1 cellular context compared by ENCODE assay signal in the genomic region with DNA sequence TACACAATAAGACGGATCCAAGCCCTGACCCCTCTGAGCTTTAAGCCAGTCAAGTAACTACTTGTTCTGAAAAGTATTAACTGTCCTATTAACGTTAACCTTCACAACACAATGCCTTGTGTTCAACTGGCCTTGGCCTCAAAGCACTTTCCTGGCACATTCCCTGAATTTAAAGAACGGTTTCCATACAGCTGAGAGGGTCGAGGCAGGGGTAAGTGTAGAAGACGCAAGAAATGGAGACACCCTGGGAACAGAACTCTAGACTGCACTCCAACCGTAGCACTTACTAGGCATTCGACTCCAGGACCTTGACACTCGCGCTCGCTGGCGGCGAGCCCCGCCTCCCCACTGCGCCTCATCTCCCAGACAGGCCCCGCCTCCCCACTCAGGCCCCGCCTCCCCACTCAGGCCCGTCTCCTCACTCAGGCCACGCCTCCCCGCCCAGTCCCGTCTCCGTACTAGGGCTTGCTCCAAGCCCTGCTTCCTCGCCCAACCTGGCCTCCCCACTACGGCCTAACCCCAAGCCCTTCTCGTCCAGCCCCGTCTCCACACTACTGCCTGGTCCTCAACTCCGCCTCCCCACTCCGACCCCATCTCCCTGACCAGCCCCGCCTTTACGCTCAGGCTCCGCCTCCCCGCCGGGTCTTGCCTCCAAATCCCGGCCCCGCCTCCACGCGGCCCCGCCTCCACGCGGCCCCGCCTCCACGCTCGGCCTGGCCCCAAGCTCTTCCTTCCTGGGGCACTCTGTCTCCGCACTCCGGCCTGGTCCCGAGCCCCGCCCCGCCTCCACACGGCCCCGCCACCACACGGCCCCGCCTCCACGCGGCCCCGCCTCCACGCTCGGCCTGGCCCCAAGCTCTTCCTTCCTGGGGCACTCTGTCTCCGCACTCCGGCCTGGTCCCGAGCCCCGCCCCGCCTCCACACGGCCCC.
A peak's percentile ranks its signal among the peaks of the same experiment; 100 is the strongest.
TF ChIP-seq lines count a peak whose summit lies in the region.

No MANE protein-coding gene starts in this region.

TF ChIP-seq in GM12878, 131 proteins besides CTCF, POLR2A, EP300 and RAD21 (continued from another document and continues in another):
- TF ChIP-seq, protein P1, sequence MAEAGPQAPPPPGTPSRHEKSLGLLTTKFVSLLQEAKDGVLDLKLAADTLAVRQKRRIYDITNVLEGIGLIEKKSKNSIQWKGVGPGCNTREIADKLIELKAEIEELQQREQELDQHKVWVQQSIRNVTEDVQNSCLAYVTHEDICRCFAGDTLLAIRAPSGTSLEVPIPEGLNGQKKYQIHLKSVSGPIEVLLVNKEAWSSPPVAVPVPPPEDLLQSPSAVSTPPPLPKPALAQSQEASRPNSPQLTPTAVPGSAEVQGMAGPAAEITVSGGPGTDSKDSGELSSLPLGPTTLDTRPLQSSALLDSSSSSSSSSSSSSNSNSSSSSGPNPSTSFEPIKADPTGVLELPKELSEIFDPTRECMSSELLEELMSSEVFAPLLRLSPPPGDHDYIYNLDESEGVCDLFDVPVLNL (IDR thresholded peaks at IDR 0.05; ENCODE audit: low read depth, low read length), result no peak
- TF ChIP-seq, protein P2, sequence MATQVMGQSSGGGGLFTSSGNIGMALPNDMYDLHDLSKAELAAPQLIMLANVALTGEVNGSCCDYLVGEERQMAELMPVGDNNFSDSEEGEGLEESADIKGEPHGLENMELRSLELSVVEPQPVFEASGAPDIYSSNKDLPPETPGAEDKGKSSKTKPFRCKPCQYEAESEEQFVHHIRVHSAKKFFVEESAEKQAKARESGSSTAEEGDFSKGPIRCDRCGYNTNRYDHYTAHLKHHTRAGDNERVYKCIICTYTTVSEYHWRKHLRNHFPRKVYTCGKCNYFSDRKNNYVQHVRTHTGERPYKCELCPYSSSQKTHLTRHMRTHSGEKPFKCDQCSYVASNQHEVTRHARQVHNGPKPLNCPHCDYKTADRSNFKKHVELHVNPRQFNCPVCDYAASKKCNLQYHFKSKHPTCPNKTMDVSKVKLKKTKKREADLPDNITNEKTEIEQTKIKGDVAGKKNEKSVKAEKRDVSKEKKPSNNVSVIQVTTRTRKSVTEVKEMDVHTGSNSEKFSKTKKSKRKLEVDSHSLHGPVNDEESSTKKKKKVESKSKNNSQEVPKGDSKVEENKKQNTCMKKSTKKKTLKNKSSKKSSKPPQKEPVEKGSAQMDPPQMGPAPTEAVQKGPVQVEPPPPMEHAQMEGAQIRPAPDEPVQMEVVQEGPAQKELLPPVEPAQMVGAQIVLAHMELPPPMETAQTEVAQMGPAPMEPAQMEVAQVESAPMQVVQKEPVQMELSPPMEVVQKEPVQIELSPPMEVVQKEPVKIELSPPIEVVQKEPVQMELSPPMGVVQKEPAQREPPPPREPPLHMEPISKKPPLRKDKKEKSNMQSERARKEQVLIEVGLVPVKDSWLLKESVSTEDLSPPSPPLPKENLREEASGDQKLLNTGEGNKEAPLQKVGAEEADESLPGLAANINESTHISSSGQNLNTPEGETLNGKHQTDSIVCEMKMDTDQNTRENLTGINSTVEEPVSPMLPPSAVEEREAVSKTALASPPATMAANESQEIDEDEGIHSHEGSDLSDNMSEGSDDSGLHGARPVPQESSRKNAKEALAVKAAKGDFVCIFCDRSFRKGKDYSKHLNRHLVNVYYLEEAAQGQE (IDR thresholded peaks at IDR 0.05; ENCODE audit: low read depth, low read length), result no peak
- TF ChIP-seq ZSCAN29 (IDR thresholded peaks at IDR 0.05), result no peak
- TF ChIP-seq, protein P3, sequence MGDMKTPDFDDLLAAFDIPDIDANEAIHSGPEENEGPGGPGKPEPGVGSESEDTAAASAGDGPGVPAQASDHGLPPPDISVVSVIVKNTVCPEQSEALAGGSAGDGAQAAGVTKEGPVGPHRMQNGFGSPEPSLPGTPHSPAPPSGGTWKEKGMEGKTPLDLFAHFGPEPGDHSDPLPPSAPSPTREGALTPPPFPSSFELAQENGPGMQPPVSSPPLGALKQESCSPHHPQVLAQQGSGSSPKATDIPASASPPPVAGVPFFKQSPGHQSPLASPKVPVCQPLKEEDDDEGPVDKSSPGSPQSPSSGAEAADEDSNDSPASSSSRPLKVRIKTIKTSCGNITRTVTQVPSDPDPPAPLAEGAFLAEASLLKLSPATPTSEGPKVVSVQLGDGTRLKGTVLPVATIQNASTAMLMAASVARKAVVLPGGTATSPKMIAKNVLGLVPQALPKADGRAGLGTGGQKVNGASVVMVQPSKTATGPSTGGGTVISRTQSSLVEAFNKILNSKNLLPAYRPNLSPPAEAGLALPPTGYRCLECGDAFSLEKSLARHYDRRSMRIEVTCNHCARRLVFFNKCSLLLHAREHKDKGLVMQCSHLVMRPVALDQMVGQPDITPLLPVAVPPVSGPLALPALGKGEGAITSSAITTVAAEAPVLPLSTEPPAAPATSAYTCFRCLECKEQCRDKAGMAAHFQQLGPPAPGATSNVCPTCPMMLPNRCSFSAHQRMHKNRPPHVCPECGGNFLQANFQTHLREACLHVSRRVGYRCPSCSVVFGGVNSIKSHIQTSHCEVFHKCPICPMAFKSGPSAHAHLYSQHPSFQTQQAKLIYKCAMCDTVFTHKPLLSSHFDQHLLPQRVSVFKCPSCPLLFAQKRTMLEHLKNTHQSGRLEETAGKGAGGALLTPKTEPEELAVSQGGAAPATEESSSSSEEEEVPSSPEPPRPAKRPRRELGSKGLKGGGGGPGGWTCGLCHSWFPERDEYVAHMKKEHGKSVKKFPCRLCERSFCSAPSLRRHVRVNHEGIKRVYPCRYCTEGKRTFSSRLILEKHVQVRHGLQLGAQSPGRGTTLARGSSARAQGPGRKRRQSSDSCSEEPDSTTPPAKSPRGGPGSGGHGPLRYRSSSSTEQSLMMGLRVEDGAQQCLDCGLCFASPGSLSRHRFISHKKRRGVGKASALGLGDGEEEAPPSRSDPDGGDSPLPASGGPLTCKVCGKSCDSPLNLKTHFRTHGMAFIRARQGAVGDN (IDR thresholded peaks at IDR 0.05), result no peak
- no peak for TF ChIP-seq GATAD2B (conservative IDR thresholded peaks at IDR 0.05; ENCODE audit: low read depth)
- TF ChIP-seq NR2C2 (IDR thresholded peaks at IDR 0.05; ENCODE audit: borderline replicate concordance, control insufficient read depth, insufficient read length, low read depth), result no peak
- no peak for TF ChIP-seq ZZZ3 (IDR thresholded peaks at IDR 0.05; ENCODE audit: control insufficient read depth, insufficient read length, low read depth)
- peak; percentile 30 for TF ChIP-seq SP1 (IDR thresholded peaks at IDR 0.05; ENCODE audit: low read depth, low read length)
- TF ChIP-seq HDAC6 (IDR thresholded peaks at IDR 0.05; ENCODE audit: unreplicated experiment), result no peak
- no peak for TF ChIP-seq RB1 (IDR thresholded peaks at IDR 0.05; ENCODE audit: borderline replicate concordance)
- no peak for TF ChIP-seq PML (IDR thresholded peaks at IDR 0.05; ENCODE audit: low read length)
- TF ChIP-seq POLR2AphosphoS2 (IDR thresholded peaks at IDR 0.05; ENCODE audit: low read depth, low read length), result no peak
- TF ChIP-seq BACH1 (IDR thresholded peaks at IDR 0.05; ENCODE audit: borderline replicate concordance), result no peak
- TF ChIP-seq HDGF (IDR thresholded peaks at IDR 0.05), result peak; percentile 100
- no peak for TF ChIP-seq SIX5 (IDR thresholded peaks at IDR 0.05; ENCODE audit: low read depth, low read length, severe bottlenecking)
- TF ChIP-seq, protein P4, sequence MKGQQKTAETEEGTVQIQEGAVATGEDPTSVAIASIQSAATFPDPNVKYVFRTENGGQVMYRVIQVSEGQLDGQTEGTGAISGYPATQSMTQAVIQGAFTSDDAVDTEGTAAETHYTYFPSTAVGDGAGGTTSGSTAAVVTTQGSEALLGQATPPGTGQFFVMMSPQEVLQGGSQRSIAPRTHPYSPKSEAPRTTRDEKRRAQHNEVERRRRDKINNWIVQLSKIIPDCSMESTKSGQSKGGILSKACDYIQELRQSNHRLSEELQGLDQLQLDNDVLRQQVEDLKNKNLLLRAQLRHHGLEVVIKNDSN (IDR thresholded peaks at IDR 0.05; ENCODE audit: borderline replicate concordance, extremely low read length, insufficient read depth, low read depth, low read length), result no peak
- no peak for TF ChIP-seq CHD2 (IDR thresholded peaks at IDR 0.05; ENCODE audit: borderline replicate concordance, low read depth, low read length)
- no peak for TF ChIP-seq ESRRA (IDR thresholded peaks at IDR 0.05; ENCODE audit: low read length)
- no peak for TF ChIP-seq ZNF217 (IDR thresholded peaks at IDR 0.05)
- no peak for TF ChIP-seq NR2F1 (conservative IDR thresholded peaks at IDR 0.05)
- TF ChIP-seq NFXL1 (IDR thresholded peaks at IDR 0.05; ENCODE audit: borderline replicate concordance), result no peak
- no peak for TF ChIP-seq ZNF207 (IDR thresholded peaks at IDR 0.05; ENCODE audit: borderline replicate concordance)
- TF ChIP-seq IKZF2 (IDR thresholded peaks at IDR 0.05), result no peak
- TF ChIP-seq, protein P5, sequence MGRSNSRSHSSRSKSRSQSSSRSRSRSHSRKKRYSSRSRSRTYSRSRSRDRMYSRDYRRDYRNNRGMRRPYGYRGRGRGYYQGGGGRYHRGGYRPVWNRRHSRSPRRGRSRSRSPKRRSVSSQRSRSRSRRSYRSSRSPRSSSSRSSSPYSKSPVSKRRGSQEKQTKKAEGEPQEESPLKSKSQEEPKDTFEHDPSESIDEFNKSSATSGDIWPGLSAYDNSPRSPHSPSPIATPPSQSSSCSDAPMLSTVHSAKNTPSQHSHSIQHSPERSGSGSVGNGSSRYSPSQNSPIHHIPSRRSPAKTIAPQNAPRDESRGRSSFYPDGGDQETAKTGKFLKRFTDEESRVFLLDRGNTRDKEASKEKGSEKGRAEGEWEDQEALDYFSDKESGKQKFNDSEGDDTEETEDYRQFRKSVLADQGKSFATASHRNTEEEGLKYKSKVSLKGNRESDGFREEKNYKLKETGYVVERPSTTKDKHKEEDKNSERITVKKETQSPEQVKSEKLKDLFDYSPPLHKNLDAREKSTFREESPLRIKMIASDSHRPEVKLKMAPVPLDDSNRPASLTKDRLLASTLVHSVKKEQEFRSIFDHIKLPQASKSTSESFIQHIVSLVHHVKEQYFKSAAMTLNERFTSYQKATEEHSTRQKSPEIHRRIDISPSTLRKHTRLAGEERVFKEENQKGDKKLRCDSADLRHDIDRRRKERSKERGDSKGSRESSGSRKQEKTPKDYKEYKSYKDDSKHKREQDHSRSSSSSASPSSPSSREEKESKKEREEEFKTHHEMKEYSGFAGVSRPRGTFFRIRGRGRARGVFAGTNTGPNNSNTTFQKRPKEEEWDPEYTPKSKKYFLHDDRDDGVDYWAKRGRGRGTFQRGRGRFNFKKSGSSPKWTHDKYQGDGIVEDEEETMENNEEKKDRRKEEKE (IDR thresholded peaks at IDR 0.05), result no peak
- TF ChIP-seq CREB1 (IDR thresholded peaks at IDR 0.05; ENCODE audit: low read depth), result 0 out of 2 replicates have a peak, but pooled peaks have one; percentile 14
- TF ChIP-seq SIN3A (IDR thresholded peaks at IDR 0.05; ENCODE audit: low read depth, low read length), result no peak
- TF ChIP-seq FOXK2 (IDR thresholded peaks at IDR 0.05), result no peak
- no peak for TF ChIP-seq TAF1 (IDR thresholded peaks at IDR 0.05; ENCODE audit: borderline replicate concordance, low read depth, low read length)
- peak in 1 of 2 experiments; percentile 53; a peak in 1 of 4 replicates for TF ChIP-seq SRF (IDR thresholded peaks at IDR 0.05; ENCODE audit: low read depth in 2 of 2, low read length in 2 of 2)
- TF ChIP-seq ZNF622 (IDR thresholded peaks at IDR 0.05), result no peak
- no peak for TF ChIP-seq RAD51 (IDR thresholded peaks at IDR 0.05)
- TF ChIP-seq, protein P6, sequence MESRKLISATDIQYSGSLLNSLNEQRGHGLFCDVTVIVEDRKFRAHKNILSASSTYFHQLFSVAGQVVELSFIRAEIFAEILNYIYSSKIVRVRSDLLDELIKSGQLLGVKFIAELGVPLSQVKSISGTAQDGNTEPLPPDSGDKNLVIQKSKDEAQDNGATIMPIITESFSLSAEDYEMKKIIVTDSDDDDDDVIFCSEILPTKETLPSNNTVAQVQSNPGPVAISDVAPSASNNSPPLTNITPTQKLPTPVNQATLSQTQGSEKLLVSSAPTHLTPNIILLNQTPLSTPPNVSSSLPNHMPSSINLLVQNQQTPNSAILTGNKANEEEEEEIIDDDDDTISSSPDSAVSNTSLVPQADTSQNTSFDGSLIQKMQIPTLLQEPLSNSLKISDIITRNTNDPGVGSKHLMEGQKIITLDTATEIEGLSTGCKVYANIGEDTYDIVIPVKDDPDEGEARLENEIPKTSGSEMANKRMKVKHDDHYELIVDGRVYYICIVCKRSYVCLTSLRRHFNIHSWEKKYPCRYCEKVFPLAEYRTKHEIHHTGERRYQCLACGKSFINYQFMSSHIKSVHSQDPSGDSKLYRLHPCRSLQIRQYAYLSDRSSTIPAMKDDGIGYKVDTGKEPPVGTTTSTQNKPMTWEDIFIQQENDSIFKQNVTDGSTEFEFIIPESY (IDR thresholded peaks at IDR 0.05), result no peak
- TF ChIP-seq, protein P7, sequence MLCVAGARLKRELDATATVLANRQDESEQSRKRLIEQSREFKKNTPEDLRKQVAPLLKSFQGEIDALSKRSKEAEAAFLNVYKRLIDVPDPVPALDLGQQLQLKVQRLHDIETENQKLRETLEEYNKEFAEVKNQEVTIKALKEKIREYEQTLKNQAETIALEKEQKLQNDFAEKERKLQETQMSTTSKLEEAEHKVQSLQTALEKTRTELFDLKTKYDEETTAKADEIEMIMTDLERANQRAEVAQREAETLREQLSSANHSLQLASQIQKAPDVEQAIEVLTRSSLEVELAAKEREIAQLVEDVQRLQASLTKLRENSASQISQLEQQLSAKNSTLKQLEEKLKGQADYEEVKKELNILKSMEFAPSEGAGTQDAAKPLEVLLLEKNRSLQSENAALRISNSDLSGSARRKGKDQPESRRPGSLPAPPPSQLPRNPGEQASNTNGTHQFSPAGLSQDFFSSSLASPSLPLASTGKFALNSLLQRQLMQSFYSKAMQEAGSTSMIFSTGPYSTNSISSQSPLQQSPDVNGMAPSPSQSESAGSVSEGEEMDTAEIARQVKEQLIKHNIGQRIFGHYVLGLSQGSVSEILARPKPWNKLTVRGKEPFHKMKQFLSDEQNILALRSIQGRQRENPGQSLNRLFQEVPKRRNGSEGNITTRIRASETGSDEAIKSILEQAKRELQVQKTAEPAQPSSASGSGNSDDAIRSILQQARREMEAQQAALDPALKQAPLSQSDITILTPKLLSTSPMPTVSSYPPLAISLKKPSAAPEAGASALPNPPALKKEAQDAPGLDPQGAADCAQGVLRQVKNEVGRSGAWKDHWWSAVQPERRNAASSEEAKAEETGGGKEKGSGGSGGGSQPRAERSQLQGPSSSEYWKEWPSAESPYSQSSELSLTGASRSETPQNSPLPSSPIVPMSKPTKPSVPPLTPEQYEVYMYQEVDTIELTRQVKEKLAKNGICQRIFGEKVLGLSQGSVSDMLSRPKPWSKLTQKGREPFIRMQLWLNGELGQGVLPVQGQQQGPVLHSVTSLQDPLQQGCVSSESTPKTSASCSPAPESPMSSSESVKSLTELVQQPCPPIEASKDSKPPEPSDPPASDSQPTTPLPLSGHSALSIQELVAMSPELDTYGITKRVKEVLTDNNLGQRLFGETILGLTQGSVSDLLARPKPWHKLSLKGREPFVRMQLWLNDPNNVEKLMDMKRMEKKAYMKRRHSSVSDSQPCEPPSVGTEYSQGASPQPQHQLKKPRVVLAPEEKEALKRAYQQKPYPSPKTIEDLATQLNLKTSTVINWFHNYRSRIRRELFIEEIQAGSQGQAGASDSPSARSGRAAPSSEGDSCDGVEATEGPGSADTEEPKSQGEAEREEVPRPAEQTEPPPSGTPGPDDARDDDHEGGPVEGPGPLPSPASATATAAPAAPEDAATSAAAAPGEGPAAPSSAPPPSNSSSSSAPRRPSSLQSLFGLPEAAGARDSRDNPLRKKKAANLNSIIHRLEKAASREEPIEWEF (IDR thresholded peaks at IDR 0.05; ENCODE audit: insufficient replicate concordance, low read depth, low read length), result no peak
- no peak for TF ChIP-seq RBBP5 (conservative IDR thresholded peaks at IDR 0.05)
- no peak for TF ChIP-seq MYB (IDR thresholded peaks at IDR 0.05; ENCODE audit: borderline replicate concordance, low read depth, low read length)
- TF ChIP-seq TCF3 (IDR thresholded peaks at IDR 0.05; ENCODE audit: borderline replicate concordance, insufficient read depth, low read depth, low read length), result no peak
- no peak for TF ChIP-seq BCL11A (IDR thresholded peaks at IDR 0.05; ENCODE audit: low read depth, low read length)
